In the genomic region with DNA sequence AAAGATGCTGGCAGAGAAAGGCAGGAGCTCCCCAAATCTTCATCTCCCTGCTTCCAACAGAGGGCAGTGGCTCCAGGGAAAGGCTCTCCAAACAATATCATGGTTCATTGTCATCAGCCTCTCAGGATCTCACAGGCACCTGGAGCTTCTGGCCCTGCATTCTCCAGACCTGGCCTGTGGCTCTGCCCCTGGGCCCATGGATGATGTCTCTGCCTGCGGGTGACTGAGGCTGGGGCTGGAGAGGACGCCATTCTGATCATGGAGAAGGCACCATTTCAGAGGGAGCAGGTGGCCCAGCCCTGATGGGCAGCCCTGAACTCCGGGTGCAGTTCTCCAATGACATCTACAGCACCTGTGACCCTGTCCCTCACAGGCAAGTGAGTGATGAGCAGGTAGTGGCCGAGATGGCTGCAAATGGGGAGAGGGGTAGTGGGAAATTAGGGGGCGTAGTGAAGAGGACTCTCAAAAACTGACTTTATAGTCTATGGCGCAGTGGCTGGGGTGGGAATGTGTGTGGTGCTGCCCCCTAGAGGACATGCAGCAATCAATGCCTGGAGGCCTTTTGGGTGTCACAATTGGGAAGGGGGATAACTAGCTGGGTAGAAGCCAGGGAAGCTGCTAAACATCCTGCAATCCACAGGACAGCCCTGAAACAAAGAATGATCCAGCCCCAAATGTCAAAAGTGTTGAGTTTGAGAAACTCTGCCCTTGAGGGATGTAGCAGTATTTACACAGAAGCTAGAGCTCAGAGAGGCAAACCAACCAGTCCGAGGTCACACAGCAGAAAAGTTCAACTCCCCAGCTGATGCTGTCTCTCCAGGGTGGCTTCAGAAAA, we compare ENCODE assay signal across 1 cellular context.
TF ChIP-seq lines count a peak whose summit lies in the region.

No MANE protein-coding gene starts in this region.

TF ChIP-seq in K562, 482 proteins besides CTCF, POLR2A, EP300 and RAD21 (continued from another document):
- no peak for TF ChIP-seq ELF1 (tag; IDR thresholded peaks at IDR 0.05)
